24 cellular contexts compared by ENCODE assay signal in genomic region chr9:15154677-15155076, GRCh38.
A peak's percentile ranks its signal among the peaks of the same experiment; 100 is the strongest.
DNase-seq lines count a peak whose midpoint lies in the region; ATAC-seq and TF ChIP-seq lines count a peak whose summit lies in the region.
"Had no signal": no experiment of that assay in that cellular context is flagged by ENCODE, and none has a peak within 500 bp of the region (broad histone marks: within the 10 kb centered on the region; RNA-seq: fewer than 3 reads in every experiment).

No MANE protein-coding gene starts in this region.

- H3K4me1 ChIP-seq in right cardiac atrium (ENCODE audit: control insufficient read depth, insufficient read depth, low read length) (peaks cover 3% of the 10 kb centered on the region), skeletal muscle tissue (ENCODE audit: control insufficient read depth in 3 of 3, insufficient read depth in 3 of 3, low read length in 3 of 3) (peaks cover 2 to 19% (median 6%) of the 10 kb centered on the region in 3 donors), aorta (ENCODE audit: control insufficient read depth in 1 of 2, insufficient read depth in 2 of 2, low read length in 2 of 2) (peaks cover 16 to 19% of the 10 kb centered on the region in 2 donors), left lung (no peaks in the 10 kb centered on the region)
- H3K4me1 ChIP-seq: lower lobe of right lung had no signal

- DNase-seq in Right ventricle myocardium superior (no peak), cardiac septum (ENCODE audit: low spot score) (no peak), right cardiac atrium (no peak), aorta (no peak), left lung (no peak), dorsolateral prefrontal cortex (no peak)
- no peak for DNase-seq in stimulated activated naive CD4-positive, alpha-beta T cell treated with Interleukin-2 at 50 U/mL for 16 hours (lab: John Stamatoyannopoulos, UW)
- DNase-seq: 8988T; activated CD4-positive, alpha-beta memory T cell treated with anti-CD3 and anti-CD28 coated beads for 36 hours; activated CD8-positive, alpha-beta memory T cell treated with anti-CD3 and anti-CD28 coated beads, Interleukin-2, amount 50 U/mL, for 4 hours; anterior cingulate cortex; central memory CD4-positive, alpha-beta T cell; DND-41; islet precursor cell; lower lobe of right lung; mucosa of descending colon; NCI-H446 treated with DMSO at 0.1 percent for 48 hours; pancreas; RPMI8226; stimulated activated naive CD4-positive, alpha-beta T cell; upper lobe of left lung had no signal

- H3K9me3 ChIP-seq in right cardiac atrium (ENCODE audit: control insufficient read depth, low read length) (no peaks in the 10 kb centered on the region), skeletal muscle tissue (ENCODE audit: control insufficient read depth in 3 of 3, low read length in 3 of 3) (no peaks in the 10 kb centered on the region), aorta (ENCODE audit: control insufficient read depth, low read length) (no peaks in the 10 kb centered on the region), left lung (no peaks in the 10 kb centered on the region)
- H3K9me3 ChIP-seq: lower lobe of right lung, mucosa of descending colon, pancreas, upper lobe of left lung had no signal

- TF ChIP-seq CTCF in left lung (IDR thresholded peaks at IDR 0.05) (no peak), dorsolateral prefrontal cortex (IDR thresholded peaks at IDR 0.05 in 54 of 56, conservative IDR thresholded peaks at IDR 0.05 in 2 of 56; ENCODE audit: low read depth in 1 of 56, partially characterized antibody in 56 of 56) (no peak)

- ATAC-seq in Right ventricle myocardium superior (ENCODE audit: poor library complexity): peak; percentile 22
- peak; percentile 14 to 45 for ATAC-seq in right cardiac atrium
- ATAC-seq in aorta (ENCODE audit: low FRiP score): peak; percentile 58
- ATAC-seq in left lung: no peak
- ATAC-seq: activated CD4-positive, CD25-positive, alpha-beta regulatory T cell treated with anti-CD3 and anti-CD28 coated beads, Interleukin-2, amount 50 U/mL, for 24 hours; lower lobe of right lung; mucosa of descending colon had no signal

- no peak overlapping the region for H3K9ac ChIP-seq in skeletal muscle tissue (ENCODE audit: low read depth in 1 of 3, low read length in 3 of 3)

- H3K27me3 ChIP-seq in right cardiac atrium (ENCODE audit: control insufficient read depth, insufficient read depth) (no peaks in the 10 kb centered on the region), skeletal muscle tissue (ENCODE audit: control insufficient read depth in 3 of 3, insufficient read depth in 3 of 3, low read length in 3 of 3) (no peaks in the 10 kb centered on the region), aorta (ENCODE audit: control insufficient read depth in 1 of 2, insufficient read depth in 2 of 2, low read length in 1 of 2) (no peaks in the 10 kb centered on the region), left lung (no peaks in the 10 kb centered on the region), dorsolateral prefrontal cortex (peaks cover 0 to 7% (median 0%) of the 10 kb centered on the region in 45 donors)
- H3K27me3 ChIP-seq: pancreas, upper lobe of left lung had no signal

- 69% methylated on average over 4 of the region's 4 CpGs for WGBS in right cardiac atrium
- WGBS in aorta, 2 donors: 4 to 14% methylated on average over 4 of the region's 4 CpGs

- no peak overlapping the region for H3K4me3 ChIP-seq in right cardiac atrium (ENCODE audit: low read length)
- H3K4me3 ChIP-seq in skeletal muscle tissue (ENCODE audit: low read length in 3 of 3): no peak overlapping the region
- H3K4me3 ChIP-seq in aorta (ENCODE audit: low read length in 2 of 2): no peak overlapping the region
- no peak overlapping the region for H3K4me3 ChIP-seq in left lung
- no peak overlapping the region for H3K4me3 ChIP-seq in dorsolateral prefrontal cortex
- H3K4me3 ChIP-seq: lower lobe of right lung, mucosa of descending colon, pancreas, SK-N-MC, upper lobe of left lung had no signal

- H3K36me3 ChIP-seq in skeletal muscle tissue (ENCODE audit: control insufficient read depth in 3 of 3, insufficient read depth in 3 of 3, low read length in 3 of 3): no peaks in the 10 kb centered on the region
- no peaks in the 10 kb centered on the region for H3K36me3 ChIP-seq in aorta (ENCODE audit: control insufficient read depth in 1 of 2, insufficient read depth in 2 of 2, low read length in 1 of 2)
- no peaks in the 10 kb centered on the region for H3K36me3 ChIP-seq in left lung
- H3K36me3 ChIP-seq: lower lobe of right lung, pancreas, upper lobe of left lung had no signal

- intact Hi-C loops in Right ventricle myocardium superior (cut with DNase I): no loop called here
- intact Hi-C loops in cardiac septum (cut with DNase I): no loop called here
- intact Hi-C loops in right cardiac atrium (cut with DNase I): no loop called here
- intact Hi-C loops in aorta (cut with DNase I): loop anchor here in 1 of 2 donors (5.0 to 10.0 kb wide), 2 partner anchors 93 to 150 kb away; partner anchors contain the start of gene TTC39B
- intact Hi-C loops in left lung (cut with DNase I): no loop called here
- intact Hi-C loops in dorsolateral prefrontal cortex (cut with DNase I): no loop called here

- H3K27ac ChIP-seq in right cardiac atrium (ENCODE audit: low read length) (peak overlapping the region; percentile 71), skeletal muscle tissue (ENCODE audit: low read depth, low read length) (peak overlapping the region; percentile 19), aorta (ENCODE audit: low read depth in 1 of 2, low read length in 2 of 2) (peak overlapping the region; percentile 97 to 99), left lung (peak overlapping the region in 1 of 2 donors; percentile 61), dorsolateral prefrontal cortex (no peak overlapping the region)
- H3K27ac ChIP-seq: lower lobe of right lung, upper lobe of left lung had no signal

Comparison
In these comparisons a context has a peak if more than half of its experiments do, and no peak if none do; other contexts are left out.
1. H3K27ac ChIP-seq: peak in right cardiac atrium (single experiment), skeletal muscle tissue (single experiment) and aorta (2 of 2); none in dorsolateral prefrontal cortex (0 of 59).